In genomic region chr1:9593492-9594465, GRCh38 we compare ENCODE assay signal across 8 cellular contexts. TPM values are rescaled to one million over a fixed set of nuclear protein-coding genes. Genes with fewer than 3 reads are reported as not detected.
DNase-seq lines count a peak whose midpoint lies in the region; ATAC-seq, FAIRE-seq and TF ChIP-seq lines count a peak whose summit lies in the region.

No MANE protein-coding gene starts in this region.

- peak; percentile 88 for TF ChIP-seq CTCF in bronchial epithelial cell (IDR thresholded peaks at IDR 0.05; ENCODE audit: insufficient read depth, low read length, severe bottlenecking)

- peak; percentile 93 for FAIRE-seq in bronchial epithelial cell (lab: Jason Lieb, UNC)

- peaks cover 8% of the 10 kb centered on the region for H3K36me3 ChIP-seq in bronchial epithelial cell (ENCODE audit: control insufficient read depth, insufficient read depth, low read length)

- ATAC-seq in HG02970 (IDR thresholded peaks at IDR 0.05; ENCODE audit: low FRiP score, unreplicated experiment) (no peak), GM19467 (IDR thresholded peaks at IDR 0.05; ENCODE audit: unreplicated experiment) (no peak)

- no peak overlapping the region for H3K4me3 ChIP-seq in Jurkat, Clone E6-1 (ENCODE audit: low read length)
- no peak overlapping the region for H3K4me3 ChIP-seq in bronchial epithelial cell (ENCODE audit: low read depth, low read length)

- no peaks in the 10 kb centered on the region for H3K27me3 ChIP-seq in bronchial epithelial cell (ENCODE audit: control insufficient read depth, insufficient read depth, low read length)

- peak; percentile 72 for DNase-seq in GF-D8 (lab: John Stamatoyannopoulos, UW)
- peak; percentile 32 for DNase-seq in Jurkat, Clone E6-1 (ENCODE audit: low read depth, low spot score)
- peak; percentile 43 for DNase-seq in RKO (ENCODE audit: low spot score)
- peak; percentile 85 for DNase-seq in bronchial epithelial cell (ENCODE audit: low read depth)
- peak; percentile 77 for DNase-seq in iris pigment epithelial cell (ENCODE audit: low read depth)
- peak; percentile 43 for DNase-seq in stimulated activated CD4-positive, alpha-beta T cell treated with anti-CD3 and anti-CD28 coated beads, Interleukin-1b, Interleukin-23, amount 100 ng/mL, for 48 hours

RNA-seq across cellular contexts. Expression of gene TMEM201, which starts 5.1 kb away (rescaled TPM):
- 10.9 TPM for polyA plus RNA-seq in Jurkat, Clone E6-1 (2012; ENCODE audit: insufficient read depth, insufficient read length)
- 1.2 and 1.8 TPM in 2 replicates for total RNA-seq in bronchial epithelial cell

RNA-seq across cellular contexts. Expression of gene SLC25A33, which starts 54.5 kb away (rescaled TPM):
- 7.4 TPM for polyA plus RNA-seq in Jurkat, Clone E6-1 (2012; ENCODE audit: insufficient read depth, insufficient read length)
- total RNA-seq in bronchial epithelial cell: 4.7 and 9.5 TPM in 2 replicates

RNA-seq across cellular contexts. Expression of gene PIK3CD, which starts 57.8 kb away (rescaled TPM):
- 30.9 TPM for polyA plus RNA-seq in Jurkat, Clone E6-1 (2012; ENCODE audit: insufficient read depth, insufficient read length)
- total RNA-seq in bronchial epithelial cell: 5.0 and 6.9 TPM in 2 replicates

Comparison
In these comparisons a context has a peak if more than half of its experiments do, and no peak if none do; other contexts are left out.
1. DNase-seq: peak in every context shown above with its lines; median percentile 85 in bronchial epithelial cell; 77 in iris pigment epithelial cell; 72 in GF-D8; 43 in RKO; 43 in stimulated activated CD4-positive, alpha-beta T cell treated with anti-CD3 and anti-CD28 coated beads, Interleukin-1b, Interleukin-23, amount 100 ng/mL, for 48 hours; 32 in Jurkat, Clone E6-1.